Comparison of ENCODE assay signal across 1 cellular context in the genomic region with DNA sequence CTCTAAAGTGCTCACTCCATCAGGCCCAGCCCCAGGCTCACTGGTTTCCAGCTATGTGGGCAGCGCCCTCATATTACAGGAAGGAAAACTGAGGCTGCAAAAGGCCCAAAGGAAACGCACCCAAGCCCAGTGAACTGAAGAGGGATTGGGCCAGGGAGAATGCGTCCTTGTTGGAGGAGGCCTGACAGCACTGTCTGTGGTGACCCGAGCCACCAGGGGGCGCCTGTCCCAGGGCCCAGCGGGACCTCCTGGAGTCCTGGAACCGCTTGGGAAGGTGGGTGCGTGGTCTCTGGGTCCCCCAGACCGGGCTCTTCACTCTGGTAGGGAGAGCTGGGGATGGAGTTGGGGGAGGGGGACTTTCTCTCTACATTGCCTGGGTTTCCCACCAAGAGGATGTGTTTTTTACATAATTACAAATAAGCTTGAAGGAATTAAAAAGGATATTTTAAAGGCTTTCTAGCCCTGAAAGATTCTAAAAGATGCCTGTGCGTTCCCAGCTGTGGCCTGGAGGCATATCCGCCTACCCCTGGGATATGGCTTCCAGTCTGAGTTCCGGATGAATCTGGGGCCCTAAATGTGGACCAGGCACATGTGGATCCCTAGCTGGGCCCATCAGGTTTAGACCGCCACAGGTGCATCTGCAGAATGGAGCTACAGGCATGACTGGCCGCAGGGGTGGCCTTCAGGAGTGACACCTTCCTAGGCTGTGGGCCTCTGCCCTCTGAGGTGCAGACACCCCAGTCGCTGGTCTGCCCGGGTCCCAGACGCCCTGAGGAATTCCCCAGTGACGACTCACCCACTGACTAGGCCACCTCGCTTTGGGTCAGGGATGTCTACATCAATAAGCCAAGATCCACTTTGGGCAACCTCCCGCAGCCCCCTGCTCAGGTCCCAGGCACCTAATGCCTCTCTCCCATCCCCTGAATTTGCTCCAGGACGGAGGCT.
TF ChIP-seq lines count a peak whose summit lies in the region.

No MANE protein-coding gene starts in this region.

TF ChIP-seq in GM12878, 131 proteins besides CTCF, POLR2A, EP300 and RAD21 (continues in another document):
- TF ChIP-seq EED (IDR thresholded peaks at IDR 0.05; ENCODE audit: low read depth) (peak; percentile 57), SIX5 (IDR thresholded peaks at IDR 0.05; ENCODE audit: low read depth, low read length, severe bottlenecking) (no peak), BHLHE40 (IDR thresholded peaks at IDR 0.05; ENCODE audit: borderline replicate concordance in 1 of 2, low read depth in 2 of 2, low read length in 1 of 2) (0 out of 4 replicates have a peak, but pooled peaks have one; percentile 7 to 22), DPF2 (IDR thresholded peaks at IDR 0.05) (no peak), NR2F1 (conservative IDR thresholded peaks at IDR 0.05) (no peak), HDAC6 (IDR thresholded peaks at IDR 0.05; ENCODE audit: unreplicated experiment) (no peak), ZZZ3 (IDR thresholded peaks at IDR 0.05; ENCODE audit: control insufficient read depth, insufficient read length, low read depth) (no peak), POU2F2 (IDR thresholded peaks at IDR 0.05; ENCODE audit: borderline replicate concordance, low read depth, low read length) (no peak), HCFC1 (IDR thresholded peaks at IDR 0.05; ENCODE audit: low read length) (peak; percentile 18; the same call in 1 of the 2 replicates), KLF5 (IDR thresholded peaks at IDR 0.05; ENCODE audit: partially characterized antibody) (no peak), NR2C2 (IDR thresholded peaks at IDR 0.05; ENCODE audit: borderline replicate concordance, control insufficient read depth, insufficient read length, low read depth) (no peak), IKZF1 (conservative IDR thresholded peaks at IDR 0.05) (peak; percentile 69; the same call in 1 of the 2 replicates), YY1 (IDR thresholded peaks at IDR 0.05; ENCODE audit: low read depth, low read length) (peak; percentile 63), CREB1 (IDR thresholded peaks at IDR 0.05; ENCODE audit: low read depth) (no peak), RUNX3 (IDR thresholded peaks at IDR 0.05; ENCODE audit: low read length) (peak; percentile 76), SPI1 (IDR thresholded peaks at IDR 0.05; ENCODE audit: borderline replicate concordance, insufficient read depth, low read depth, low read length) (no peak), IKZF2 (IDR thresholded peaks at IDR 0.05) (peak; percentile 42 to 66; a peak in 2 of 4 replicates), NFXL1 (IDR thresholded peaks at IDR 0.05; ENCODE audit: borderline replicate concordance) (0 out of 2 replicates have a peak, but pooled peaks have one; percentile 26), PML (IDR thresholded peaks at IDR 0.05; ENCODE audit: low read length) (no peak), LARP7 (IDR thresholded peaks at IDR 0.05) (peak; percentile 52; the same call in 1 of the 2 replicates)
- TF ChIP-seq, protein P1, sequence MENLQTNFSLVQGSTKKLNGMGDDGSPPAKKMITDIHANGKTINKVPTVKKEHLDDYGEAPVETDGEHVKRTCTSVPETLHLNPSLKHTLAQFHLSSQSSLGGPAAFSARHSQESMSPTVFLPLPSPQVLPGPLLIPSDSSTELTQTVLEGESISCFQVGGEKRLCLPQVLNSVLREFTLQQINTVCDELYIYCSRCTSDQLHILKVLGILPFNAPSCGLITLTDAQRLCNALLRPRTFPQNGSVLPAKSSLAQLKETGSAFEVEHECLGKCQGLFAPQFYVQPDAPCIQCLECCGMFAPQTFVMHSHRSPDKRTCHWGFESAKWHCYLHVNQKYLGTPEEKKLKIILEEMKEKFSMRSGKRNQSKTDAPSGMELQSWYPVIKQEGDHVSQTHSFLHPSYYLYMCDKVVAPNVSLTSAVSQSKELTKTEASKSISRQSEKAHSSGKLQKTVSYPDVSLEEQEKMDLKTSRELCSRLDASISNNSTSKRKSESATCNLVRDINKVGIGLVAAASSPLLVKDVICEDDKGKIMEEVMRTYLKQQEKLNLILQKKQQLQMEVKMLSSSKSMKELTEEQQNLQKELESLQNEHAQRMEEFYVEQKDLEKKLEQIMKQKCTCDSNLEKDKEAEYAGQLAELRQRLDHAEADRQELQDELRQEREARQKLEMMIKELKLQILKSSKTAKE (IDR thresholded peaks at IDR 0.05; ENCODE audit: low read depth, poor library complexity, severe bottlenecking) = no peak
- TF ChIP-seq, protein P2, sequence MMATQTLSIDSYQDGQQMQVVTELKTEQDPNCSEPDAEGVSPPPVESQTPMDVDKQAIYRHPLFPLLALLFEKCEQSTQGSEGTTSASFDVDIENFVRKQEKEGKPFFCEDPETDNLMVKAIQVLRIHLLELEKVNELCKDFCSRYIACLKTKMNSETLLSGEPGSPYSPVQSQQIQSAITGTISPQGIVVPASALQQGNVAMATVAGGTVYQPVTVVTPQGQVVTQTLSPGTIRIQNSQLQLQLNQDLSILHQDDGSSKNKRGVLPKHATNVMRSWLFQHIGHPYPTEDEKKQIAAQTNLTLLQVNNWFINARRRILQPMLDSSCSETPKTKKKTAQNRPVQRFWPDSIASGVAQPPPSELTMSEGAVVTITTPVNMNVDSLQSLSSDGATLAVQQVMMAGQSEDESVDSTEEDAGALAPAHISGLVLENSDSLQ (IDR thresholded peaks at IDR 0.05) = no peak
- TF ChIP-seq, protein P3, sequence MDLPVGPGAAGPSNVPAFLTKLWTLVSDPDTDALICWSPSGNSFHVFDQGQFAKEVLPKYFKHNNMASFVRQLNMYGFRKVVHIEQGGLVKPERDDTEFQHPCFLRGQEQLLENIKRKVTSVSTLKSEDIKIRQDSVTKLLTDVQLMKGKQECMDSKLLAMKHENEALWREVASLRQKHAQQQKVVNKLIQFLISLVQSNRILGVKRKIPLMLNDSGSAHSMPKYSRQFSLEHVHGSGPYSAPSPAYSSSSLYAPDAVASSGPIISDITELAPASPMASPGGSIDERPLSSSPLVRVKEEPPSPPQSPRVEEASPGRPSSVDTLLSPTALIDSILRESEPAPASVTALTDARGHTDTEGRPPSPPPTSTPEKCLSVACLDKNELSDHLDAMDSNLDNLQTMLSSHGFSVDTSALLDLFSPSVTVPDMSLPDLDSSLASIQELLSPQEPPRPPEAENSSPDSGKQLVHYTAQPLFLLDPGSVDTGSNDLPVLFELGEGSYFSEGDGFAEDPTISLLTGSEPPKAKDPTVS (IDR thresholded peaks at IDR 0.05; ENCODE audit: low read depth, low read length) = no peak
- TF ChIP-seq, protein P4, sequence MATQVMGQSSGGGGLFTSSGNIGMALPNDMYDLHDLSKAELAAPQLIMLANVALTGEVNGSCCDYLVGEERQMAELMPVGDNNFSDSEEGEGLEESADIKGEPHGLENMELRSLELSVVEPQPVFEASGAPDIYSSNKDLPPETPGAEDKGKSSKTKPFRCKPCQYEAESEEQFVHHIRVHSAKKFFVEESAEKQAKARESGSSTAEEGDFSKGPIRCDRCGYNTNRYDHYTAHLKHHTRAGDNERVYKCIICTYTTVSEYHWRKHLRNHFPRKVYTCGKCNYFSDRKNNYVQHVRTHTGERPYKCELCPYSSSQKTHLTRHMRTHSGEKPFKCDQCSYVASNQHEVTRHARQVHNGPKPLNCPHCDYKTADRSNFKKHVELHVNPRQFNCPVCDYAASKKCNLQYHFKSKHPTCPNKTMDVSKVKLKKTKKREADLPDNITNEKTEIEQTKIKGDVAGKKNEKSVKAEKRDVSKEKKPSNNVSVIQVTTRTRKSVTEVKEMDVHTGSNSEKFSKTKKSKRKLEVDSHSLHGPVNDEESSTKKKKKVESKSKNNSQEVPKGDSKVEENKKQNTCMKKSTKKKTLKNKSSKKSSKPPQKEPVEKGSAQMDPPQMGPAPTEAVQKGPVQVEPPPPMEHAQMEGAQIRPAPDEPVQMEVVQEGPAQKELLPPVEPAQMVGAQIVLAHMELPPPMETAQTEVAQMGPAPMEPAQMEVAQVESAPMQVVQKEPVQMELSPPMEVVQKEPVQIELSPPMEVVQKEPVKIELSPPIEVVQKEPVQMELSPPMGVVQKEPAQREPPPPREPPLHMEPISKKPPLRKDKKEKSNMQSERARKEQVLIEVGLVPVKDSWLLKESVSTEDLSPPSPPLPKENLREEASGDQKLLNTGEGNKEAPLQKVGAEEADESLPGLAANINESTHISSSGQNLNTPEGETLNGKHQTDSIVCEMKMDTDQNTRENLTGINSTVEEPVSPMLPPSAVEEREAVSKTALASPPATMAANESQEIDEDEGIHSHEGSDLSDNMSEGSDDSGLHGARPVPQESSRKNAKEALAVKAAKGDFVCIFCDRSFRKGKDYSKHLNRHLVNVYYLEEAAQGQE (IDR thresholded peaks at IDR 0.05; ENCODE audit: low read depth, low read length) = no peak
- TF ChIP-seq, protein P5, sequence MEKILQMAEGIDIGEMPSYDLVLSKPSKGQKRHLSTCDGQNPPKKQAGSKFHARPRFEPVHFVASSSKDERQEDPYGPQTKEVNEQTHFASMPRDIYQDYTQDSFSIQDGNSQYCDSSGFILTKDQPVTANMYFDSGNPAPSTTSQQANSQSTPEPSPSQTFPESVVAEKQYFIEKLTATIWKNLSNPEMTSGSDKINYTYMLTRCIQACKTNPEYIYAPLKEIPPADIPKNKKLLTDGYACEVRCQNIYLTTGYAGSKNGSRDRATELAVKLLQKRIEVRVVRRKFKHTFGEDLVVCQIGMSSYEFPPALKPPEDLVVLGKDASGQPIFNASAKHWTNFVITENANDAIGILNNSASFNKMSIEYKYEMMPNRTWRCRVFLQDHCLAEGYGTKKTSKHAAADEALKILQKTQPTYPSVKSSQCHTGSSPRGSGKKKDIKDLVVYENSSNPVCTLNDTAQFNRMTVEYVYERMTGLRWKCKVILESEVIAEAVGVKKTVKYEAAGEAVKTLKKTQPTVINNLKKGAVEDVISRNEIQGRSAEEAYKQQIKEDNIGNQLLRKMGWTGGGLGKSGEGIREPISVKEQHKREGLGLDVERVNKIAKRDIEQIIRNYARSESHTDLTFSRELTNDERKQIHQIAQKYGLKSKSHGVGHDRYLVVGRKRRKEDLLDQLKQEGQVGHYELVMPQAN (conservative IDR thresholded peaks at IDR 0.05) = no peak
- TF ChIP-seq, protein P6, sequence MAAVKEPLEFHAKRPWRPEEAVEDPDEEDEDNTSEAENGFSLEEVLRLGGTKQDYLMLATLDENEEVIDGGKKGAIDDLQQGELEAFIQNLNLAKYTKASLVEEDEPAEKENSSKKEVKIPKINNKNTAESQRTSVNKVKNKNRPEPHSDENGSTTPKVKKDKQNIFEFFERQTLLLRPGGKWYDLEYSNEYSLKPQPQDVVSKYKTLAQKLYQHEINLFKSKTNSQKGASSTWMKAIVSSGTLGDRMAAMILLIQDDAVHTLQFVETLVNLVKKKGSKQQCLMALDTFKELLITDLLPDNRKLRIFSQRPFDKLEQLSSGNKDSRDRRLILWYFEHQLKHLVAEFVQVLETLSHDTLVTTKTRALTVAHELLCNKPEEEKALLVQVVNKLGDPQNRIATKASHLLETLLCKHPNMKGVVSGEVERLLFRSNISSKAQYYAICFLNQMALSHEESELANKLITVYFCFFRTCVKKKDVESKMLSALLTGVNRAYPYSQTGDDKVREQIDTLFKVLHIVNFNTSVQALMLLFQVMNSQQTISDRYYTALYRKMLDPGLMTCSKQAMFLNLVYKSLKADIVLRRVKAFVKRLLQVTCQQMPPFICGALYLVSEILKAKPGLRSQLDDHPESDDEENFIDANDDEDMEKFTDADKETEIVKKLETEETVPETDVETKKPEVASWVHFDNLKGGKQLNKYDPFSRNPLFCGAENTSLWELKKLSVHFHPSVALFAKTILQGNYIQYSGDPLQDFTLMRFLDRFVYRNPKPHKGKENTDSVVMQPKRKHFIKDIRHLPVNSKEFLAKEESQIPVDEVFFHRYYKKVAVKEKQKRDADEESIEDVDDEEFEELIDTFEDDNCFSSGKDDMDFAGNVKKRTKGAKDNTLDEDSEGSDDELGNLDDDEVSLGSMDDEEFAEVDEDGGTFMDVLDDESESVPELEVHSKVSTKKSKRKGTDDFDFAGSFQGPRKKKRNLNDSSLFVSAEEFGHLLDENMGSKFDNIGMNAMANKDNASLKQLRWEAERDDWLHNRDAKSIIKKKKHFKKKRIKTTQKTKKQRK (IDR thresholded peaks at IDR 0.05; ENCODE audit: low read depth, low read length) = no peak
- TF ChIP-seq, protein P7, sequence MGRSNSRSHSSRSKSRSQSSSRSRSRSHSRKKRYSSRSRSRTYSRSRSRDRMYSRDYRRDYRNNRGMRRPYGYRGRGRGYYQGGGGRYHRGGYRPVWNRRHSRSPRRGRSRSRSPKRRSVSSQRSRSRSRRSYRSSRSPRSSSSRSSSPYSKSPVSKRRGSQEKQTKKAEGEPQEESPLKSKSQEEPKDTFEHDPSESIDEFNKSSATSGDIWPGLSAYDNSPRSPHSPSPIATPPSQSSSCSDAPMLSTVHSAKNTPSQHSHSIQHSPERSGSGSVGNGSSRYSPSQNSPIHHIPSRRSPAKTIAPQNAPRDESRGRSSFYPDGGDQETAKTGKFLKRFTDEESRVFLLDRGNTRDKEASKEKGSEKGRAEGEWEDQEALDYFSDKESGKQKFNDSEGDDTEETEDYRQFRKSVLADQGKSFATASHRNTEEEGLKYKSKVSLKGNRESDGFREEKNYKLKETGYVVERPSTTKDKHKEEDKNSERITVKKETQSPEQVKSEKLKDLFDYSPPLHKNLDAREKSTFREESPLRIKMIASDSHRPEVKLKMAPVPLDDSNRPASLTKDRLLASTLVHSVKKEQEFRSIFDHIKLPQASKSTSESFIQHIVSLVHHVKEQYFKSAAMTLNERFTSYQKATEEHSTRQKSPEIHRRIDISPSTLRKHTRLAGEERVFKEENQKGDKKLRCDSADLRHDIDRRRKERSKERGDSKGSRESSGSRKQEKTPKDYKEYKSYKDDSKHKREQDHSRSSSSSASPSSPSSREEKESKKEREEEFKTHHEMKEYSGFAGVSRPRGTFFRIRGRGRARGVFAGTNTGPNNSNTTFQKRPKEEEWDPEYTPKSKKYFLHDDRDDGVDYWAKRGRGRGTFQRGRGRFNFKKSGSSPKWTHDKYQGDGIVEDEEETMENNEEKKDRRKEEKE (IDR thresholded peaks at IDR 0.05) = no peak
- TF ChIP-seq, protein P8, sequence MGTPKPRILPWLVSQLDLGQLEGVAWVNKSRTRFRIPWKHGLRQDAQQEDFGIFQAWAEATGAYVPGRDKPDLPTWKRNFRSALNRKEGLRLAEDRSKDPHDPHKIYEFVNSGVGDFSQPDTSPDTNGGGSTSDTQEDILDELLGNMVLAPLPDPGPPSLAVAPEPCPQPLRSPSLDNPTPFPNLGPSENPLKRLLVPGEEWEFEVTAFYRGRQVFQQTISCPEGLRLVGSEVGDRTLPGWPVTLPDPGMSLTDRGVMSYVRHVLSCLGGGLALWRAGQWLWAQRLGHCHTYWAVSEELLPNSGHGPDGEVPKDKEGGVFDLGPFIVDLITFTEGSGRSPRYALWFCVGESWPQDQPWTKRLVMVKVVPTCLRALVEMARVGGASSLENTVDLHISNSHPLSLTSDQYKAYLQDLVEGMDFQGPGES (IDR thresholded peaks at IDR 0.05) = no peak
- TF ChIP-seq, protein P9, sequence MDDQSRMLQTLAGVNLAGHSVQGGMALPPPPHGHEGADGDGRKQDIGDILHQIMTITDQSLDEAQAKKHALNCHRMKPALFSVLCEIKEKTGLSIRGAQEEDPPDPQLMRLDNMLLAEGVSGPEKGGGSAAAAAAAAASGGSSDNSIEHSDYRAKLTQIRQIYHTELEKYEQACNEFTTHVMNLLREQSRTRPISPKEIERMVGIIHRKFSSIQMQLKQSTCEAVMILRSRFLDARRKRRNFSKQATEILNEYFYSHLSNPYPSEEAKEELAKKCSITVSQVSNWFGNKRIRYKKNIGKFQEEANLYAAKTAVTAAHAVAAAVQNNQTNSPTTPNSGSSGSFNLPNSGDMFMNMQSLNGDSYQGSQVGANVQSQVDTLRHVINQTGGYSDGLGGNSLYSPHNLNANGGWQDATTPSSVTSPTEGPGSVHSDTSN (IDR thresholded peaks at IDR 0.05; ENCODE audit: insufficient replicate concordance, low read depth, low read length) = no peak
- TF ChIP-seq, protein P10, sequence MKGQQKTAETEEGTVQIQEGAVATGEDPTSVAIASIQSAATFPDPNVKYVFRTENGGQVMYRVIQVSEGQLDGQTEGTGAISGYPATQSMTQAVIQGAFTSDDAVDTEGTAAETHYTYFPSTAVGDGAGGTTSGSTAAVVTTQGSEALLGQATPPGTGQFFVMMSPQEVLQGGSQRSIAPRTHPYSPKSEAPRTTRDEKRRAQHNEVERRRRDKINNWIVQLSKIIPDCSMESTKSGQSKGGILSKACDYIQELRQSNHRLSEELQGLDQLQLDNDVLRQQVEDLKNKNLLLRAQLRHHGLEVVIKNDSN (IDR thresholded peaks at IDR 0.05; ENCODE audit: borderline replicate concordance, extremely low read length, insufficient read depth, low read depth, low read length) = no peak
